1 cellular context compared by ENCODE assay signal in genomic region chr15:88257311-88257901, GRCh38.
TF ChIP-seq lines count a peak whose summit lies in the region.

No MANE protein-coding gene starts in this region.

TF ChIP-seq in GM23338, 12 proteins besides CTCF, POLR2A, EP300 and RAD21 (continued from another document):
- no peak for TF ChIP-seq ZNF462 (CRISPR knock-in tag; IDR thresholded peaks at IDR 0.05)
- TF ChIP-seq CREB1 (CRISPR knock-in tag; IDR thresholded peaks at IDR 0.05; ENCODE audit: low read depth), result no peak
TF ChIP-seq in GM23338: peak in this region for 1.
